In genomic region chr14:26068060-26068459, GRCh38 we compare ENCODE assay signal across 8 cellular contexts.
"Had no signal": no experiment of that assay in that cellular context is flagged by ENCODE, and none has a peak within 500 bp of the region (broad histone marks: within the 10 kb centered on the region; RNA-seq: fewer than 3 reads in every experiment).

No MANE protein-coding gene starts in this region.

- H3K9ac ChIP-seq: KMS-11 had no signal

- H3K4me1 Mint-ChIP-seq: IgD-negative memory B cell had no signal

- H3K36me3 Mint-ChIP-seq: IgD-negative memory B cell had no signal

- H3K27ac Mint-ChIP-seq: IgD-negative memory B cell had no signal

- H3K27ac ChIP-seq: HL-60, KMS-11 had no signal

- H3K4me3 Mint-ChIP-seq: H9, IgD-negative memory B cell had no signal

- DNase-seq: GOT3, H9, HCEC 1CT, KBM-7 had no signal

- H3K9me3 Mint-ChIP-seq: H9 had no signal

- H3K4me2 ChIP-seq: KMS-11 had no signal

- FAIRE-seq: H54 had no signal

- H3K27me3 Mint-ChIP-seq: IgD-negative memory B cell had no signal
